In genomic region chr10:74419491-74420466, GRCh38 we compare ENCODE assay signal across 8 cellular contexts.
A peak's percentile ranks its signal among the peaks of the same experiment; 100 is the strongest.
DNase-seq lines count a peak whose midpoint lies in the region; ATAC-seq and TF ChIP-seq lines count a peak whose summit lies in the region.

No MANE protein-coding gene starts in this region.

- CTCF ChIA-PET in PC-9 (lab: Charles Lee): no interaction called here

- peaks cover 4 to 21% (median 16%) of the 10 kb centered on the region in 11 experiments; a peak in 18 of 22 replicates for H3K9me3 ChIP-seq in BLaER1 treated with 17β-estradiol and CSF1 and Interleukin-3, amounts not matched to agents 10 nM and 100 nM (replicated peaks in 1 of 11)
- no peaks in the 10 kb centered on the region for H3K9me3 ChIP-seq in PC-9 (ENCODE audit: insufficient read depth, low read depth)

- no peak overlapping the region for H3K4me3 Mint-ChIP-seq in naive thymus-derived CD8-positive, alpha-beta T cell

- no TSS peak for BruUV-seq in PC-9 (replicated peaks; lab: Mats Ljungman, UMichigan)

- DNase-seq in H7 (peak; percentile 8), PC-9 (no peak), cardiac fibroblast (ENCODE audit: low read depth in 2 of 2) (peak; percentile 15 to 55), 8988T (no peak), OCI-M2 (lab: John Stamatoyannopoulos, UW; ENCODE audit: unreplicated experiment) (no peak)
- peak in 6 of 10 donors; percentile 19 to 51 (median 36) for DNase-seq in naive thymus-derived CD8-positive, alpha-beta T cell
- no peak for DNase-seq in effector CD8-positive, alpha-beta T cell (lab: John Stamatoyannopoulos, UW)

- peaks cover 2 to 10% (median 4%) of the 10 kb centered on the region in 3 donors for H3K36me3 Mint-ChIP-seq in naive thymus-derived CD8-positive, alpha-beta T cell

- H3K4me3 ChIP-seq in BLaER1 treated with 17β-estradiol and CSF1 and Interleukin-3, amounts not matched to agents 10 nM and 100 nM: no peak overlapping the region
- H3K4me3 ChIP-seq in H7 (ENCODE audit: insufficient read depth, low read depth, low read length): no peak overlapping the region
- no peak overlapping the region for H3K4me3 ChIP-seq in PC-9
- no peak overlapping the region for H3K4me3 ChIP-seq in cardiac fibroblast (replicated peaks in 1 of 2; ENCODE audit: low read depth in 2 of 2, low read length in 2 of 2)

- H3K9me3 Mint-ChIP-seq in naive thymus-derived CD8-positive, alpha-beta T cell: peaks cover 0 to 9% (median 0%) of the 10 kb centered on the region in 9 donors

- no peak overlapping the region for H2AFZ ChIP-seq in PC-9

- H3K27me3 ChIP-seq in BLaER1 treated with 17β-estradiol and CSF1 and Interleukin-3, amounts not matched to agents 10 nM and 100 nM: no peaks in the 10 kb centered on the region
- H3K27me3 ChIP-seq in H7 (ENCODE audit: control insufficient read depth, insufficient read depth, low read length) (no peaks in the 10 kb centered on the region), PC-9 (ENCODE audit: insufficient read depth, low read depth) (no peaks in the 10 kb centered on the region)

- H4K20me1 ChIP-seq in BLaER1 treated with 17β-estradiol and CSF1 and Interleukin-3, amounts not matched to agents 10 nM and 100 nM: no peaks in the 10 kb centered on the region
- H4K20me1 ChIP-seq in PC-9 (ENCODE audit: insufficient read depth): no peaks in the 10 kb centered on the region

- H3K27ac ChIP-seq in BLaER1 treated with 17β-estradiol and CSF1 and Interleukin-3, amounts not matched to agents 10 nM and 100 nM: peak overlapping the region in 4 of 11 experiments; percentile 6 to 42 (median 36); a peak in 2 of 22 replicates
- no peak overlapping the region for H3K27ac ChIP-seq in PC-9

- H3K27ac Mint-ChIP-seq in naive thymus-derived CD8-positive, alpha-beta T cell: peak overlapping the region in 1 of 10 donors; percentile 42

- no peaks in the 10 kb centered on the region for H3K79me2 ChIP-seq in PC-9 (ENCODE audit: low read depth)

- peak; percentile 60 for TF ChIP-seq CTCF in PC-9 (conservative IDR thresholded peaks at IDR 0.05)
- peak; percentile 38 for TF ChIP-seq CTCF in cardiac fibroblast (IDR thresholded peaks at IDR 0.05; ENCODE audit: low read depth, low read length)

- H3K9me2 ChIP-seq in PC-9 (ENCODE audit: insufficient read depth): no peaks in the 10 kb centered on the region; the same call in 1 of the 2 replicates

- no peaks in the 10 kb centered on the region for H3F3A ChIP-seq in PC-9 (ENCODE audit: insufficient read depth, low read depth)

- POLR2A ChIA-PET in PC-9 (lab: Charles Lee; ENCODE audit: unreplicated experiment): no interaction called here
- POLR2A ChIA-PET in naive thymus-derived CD8-positive, alpha-beta T cell (lab: Charles Lee): interaction anchor here (0.6 kb wide), 2 partner anchors 274 to 817 kb away, joined by 3 to 5 read pairs; no protein-coding TSS in a partner anchor

- peak overlapping the region in 8 of 11 experiments; percentile 13 to 48 (median 28); a peak in 11 of 22 replicates for H3K4me2 ChIP-seq in BLaER1 treated with 17β-estradiol and CSF1 and Interleukin-3, amounts not matched to agents 10 nM and 100 nM
- H3K4me2 ChIP-seq in PC-9: no peak overlapping the region

- ATAC-seq in naive thymus-derived CD8-positive, alpha-beta T cell: peak; percentile 49 to 67

- peaks cover 0 to 18% (median 10%) of the 10 kb centered on the region in 10 experiments; a peak in 14 of 20 replicates for H3K4me1 ChIP-seq in BLaER1 treated with 17β-estradiol and CSF1 and Interleukin-3, amounts not matched to agents 10 nM and 100 nM
- no peaks in the 10 kb centered on the region for H3K4me1 ChIP-seq in PC-9 (replicated peaks; ENCODE audit: insufficient read depth)

- H3K4me1 Mint-ChIP-seq in naive thymus-derived CD8-positive, alpha-beta T cell: peaks cover 3 to 9% (median 8%) of the 10 kb centered on the region in 4 donors

- intact Hi-C loops in PC-9 (cut with micrococcal nuclease; ENCODE audit: unreplicated experiment): no loop called here

- H3K9ac ChIP-seq in BLaER1 treated with 17β-estradiol and CSF1 and Interleukin-3, amounts not matched to agents 10 nM and 100 nM: no peak overlapping the region

- no peaks in the 10 kb centered on the region for H3K27me3 Mint-ChIP-seq in naive thymus-derived CD8-positive, alpha-beta T cell

- H3K36me3 ChIP-seq in BLaER1 treated with 17β-estradiol and CSF1 and Interleukin-3, amounts not matched to agents 10 nM and 100 nM: peaks cover 0 to 34% (median 17%) of the 10 kb centered on the region in 11 experiments; a peak in 16 of 22 replicates
- H3K36me3 ChIP-seq in H7 (replicated peaks; ENCODE audit: control insufficient read depth, insufficient read depth, low read length): no peaks in the 10 kb centered on the region
- H3K36me3 ChIP-seq in PC-9 (ENCODE audit: low read depth): no peaks in the 10 kb centered on the region

Comparison
In these comparisons a context has a peak if more than half of its experiments do, and no peak if none do; other contexts are left out.
1. DNase-seq: peak in H7 (single experiment), cardiac fibroblast (2 of 2) and naive thymus-derived CD8-positive, alpha-beta T cell (6 of 10); none in PC-9 (0 of 2), effector CD8-positive, alpha-beta T cell (single experiment), 8988T (single experiment) and OCI-M2 (single experiment).